Comparison of ENCODE assay signal across 30 cellular contexts in the genomic region with DNA sequence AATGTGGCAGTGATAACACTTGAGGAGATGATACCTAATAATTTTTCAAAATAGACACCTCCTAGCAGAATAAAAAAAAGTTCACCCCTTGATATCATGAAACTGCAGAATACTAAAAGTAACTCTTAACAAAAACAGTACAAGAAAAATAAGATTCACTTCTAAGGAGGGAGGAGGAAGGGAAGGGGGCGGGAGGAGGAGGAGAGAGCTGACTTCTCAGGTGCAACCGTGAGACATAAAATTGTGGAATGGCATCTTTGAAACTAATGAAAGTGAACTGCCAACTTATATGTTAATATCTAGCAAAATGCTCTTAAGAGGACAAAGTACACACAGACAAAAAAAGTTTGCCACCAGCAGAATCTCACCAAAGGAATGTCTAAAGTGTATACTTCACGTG.
"Had no signal": no experiment of that assay in that cellular context is flagged by ENCODE, and none has a peak within 500 bp of the region (broad histone marks: within the 10 kb centered on the region; RNA-seq: fewer than 3 reads in every experiment).

No MANE protein-coding gene starts in this region.

- H3K4me3 ChIP-seq: cardiac muscle cell, Peyer's patch, SJSA1 had no signal

- H3K9me3 ChIP-seq: Peyer's patch, SJSA1, SK-N-SH had no signal

- H3K27me3 Mint-ChIP-seq: activated CD4-positive, alpha-beta T cell treated with anti-CD3 and anti-CD28 coated beads for 36 hours; activated CD4-positive, alpha-beta T cell treated with anti-CD3 and anti-CD28 coated beads, Interleukin-2, amount 10 ng/mL, durations not matched to agents 7 days and 5 days; activated naive CD8-positive, alpha-beta T cell treated with anti-CD3 and anti-CD28 coated beads for 36 hours; activated T-cell treated with anti-CD3 and anti-CD28 coated beads, Interleukin-2, amount 50 U/mL, for 24 hours had no signal

- ATAC-seq: activated CD4-positive, alpha-beta T cell treated with anti-CD3 and anti-CD28 coated beads for 36 hours; activated CD8-positive, alpha-beta T cell treated with anti-CD3 and anti-CD28 coated beads, Interleukin-2, amount 10 ng/mL, durations not matched to agents 7 days and 5 days; PC-3 had no signal

- H3K4me2 ChIP-seq: SK-N-SH had no signal

- H3K4me1 ChIP-seq: Peyer's patch, SJSA1 had no signal

- H3K27me3 ChIP-seq: cardiac muscle cell, Peyer's patch, SJSA1 had no signal

- H3K4me1 Mint-ChIP-seq: activated CD4-positive, alpha-beta T cell treated with anti-CD3 and anti-CD28 coated beads for 36 hours; activated CD4-positive, alpha-beta T cell treated with anti-CD3 and anti-CD28 coated beads, Interleukin-2, amount 10 ng/mL, durations not matched to agents 7 days and 5 days; activated naive CD4-positive, alpha-beta T cell treated with anti-CD3 and anti-CD28 coated beads, Interleukin-2, amount 10 ng/mL, durations not matched to agents 7 days and 5 days; activated naive CD8-positive, alpha-beta T cell treated with anti-CD3 and anti-CD28 coated beads for 36 hours had no signal

- H3K9ac ChIP-seq: SK-N-SH had no signal

- DNase-seq: activated CD4-positive, alpha-beta T cell treated with anti-CD3 and anti-CD28 coated beads for 36 hours; activated CD4-positive, alpha-beta T cell treated with anti-CD3 and anti-CD28 coated beads, Interleukin-2, amount 10 ng/mL, durations not matched to agents 7 days and 5 days; activated CD4-positive, alpha-beta T cell treated with anti-CD3 and anti-CD28 coated beads, Interleukin-2, amount 50 U/mL, for 48 hours; activated CD8-positive, alpha-beta T cell treated with anti-CD3 and anti-CD28 coated beads, Interleukin-2, amount 10 ng/mL, durations not matched to agents 7 days and 5 days; activated naive CD4-positive, alpha-beta T cell treated with anti-CD3 and anti-CD28 coated beads, Interleukin-2, amount 10 ng/mL, durations not matched to agents 7 days and 5 days; activated naive CD8-positive, alpha-beta T cell treated with anti-CD3 and anti-CD28 coated beads for 36 hours; activated T-cell treated with anti-CD3 and anti-CD28 coated beads, Interleukin-2, amount 50 U/mL, for 24 hours; amniotic stem cell; aorta; Kasumi-1; KG1; MM.1S; MV-4-11; NCI-H1092; NCI-H1436 treated with DMSO at 0.1 percent for 48 hours; NCI-H1694 treated with DMSO at 0.1 percent for 48 hours; NCI-H2029; NCI-H345; NCI-H524 treated with DMSO at 0.1 percent for 48 hours; NCI-H748 treated with DMSO at 0.1 percent for 48 hours; NK-92 treated with Interleukin-12 subunit alpha and Interleukin-12 subunit beta, amount 100 ng/mL, for 24 hours; PC-3; Peyer's patch; RPMI8226; SHP77 treated with DMSO at 0.1 percent for 48 hours; SK-N-SH had no signal

- H3K27ac ChIP-seq: Peyer's patch, SJSA1 had no signal

- H3K9me3 Mint-ChIP-seq: activated CD4-positive, alpha-beta T cell treated with anti-CD3 and anti-CD28 coated beads, Interleukin-2, amount 10 ng/mL, durations not matched to agents 7 days and 5 days; activated naive CD4-positive, alpha-beta T cell treated with anti-CD3 and anti-CD28 coated beads, Interleukin-2, amount 10 ng/mL, durations not matched to agents 7 days and 5 days; activated naive CD8-positive, alpha-beta T cell treated with anti-CD3 and anti-CD28 coated beads for 36 hours; activated T-cell treated with anti-CD3 and anti-CD28 coated beads, Interleukin-2, amount 50 U/mL, for 24 hours; T-helper 1 cell treated with Interleukin-12 subunit alpha and Interleukin-12 subunit beta and Interleukin-4 antibody, amounts not matched to agents 30 μg/mL and 1 μg/mL, for 36 hours; T-helper 2 cell treated with Interferon-gamma antibody and Interleukin-4, amounts not matched to agents 5 μg/mL and 100 μg/mL, for 36 hours had no signal

- H3K4me3 Mint-ChIP-seq: activated CD4-positive, alpha-beta T cell treated with anti-CD3 and anti-CD28 coated beads for 36 hours; activated CD4-positive, alpha-beta T cell treated with anti-CD3 and anti-CD28 coated beads, Interleukin-2, amount 10 ng/mL, durations not matched to agents 7 days and 5 days; activated CD8-positive, alpha-beta T cell treated with anti-CD3 and anti-CD28 coated beads, Interleukin-2, amount 10 ng/mL, durations not matched to agents 7 days and 5 days; activated naive CD4-positive, alpha-beta T cell treated with anti-CD3 and anti-CD28 coated beads, Interleukin-2, amount 10 ng/mL, durations not matched to agents 7 days and 5 days; activated naive CD8-positive, alpha-beta T cell treated with anti-CD3 and anti-CD28 coated beads for 36 hours; activated T-cell treated with anti-CD3 and anti-CD28 coated beads, Interleukin-2, amount 50 U/mL, for 24 hours; T-helper 1 cell treated with Interleukin-12 subunit alpha and Interleukin-12 subunit beta and Interleukin-4 antibody, amounts not matched to agents 30 μg/mL and 1 μg/mL, for 36 hours; T-helper 2 cell treated with Interferon-gamma antibody and Interleukin-4, amounts not matched to agents 5 μg/mL and 100 μg/mL, for 36 hours had no signal

- H3K27ac Mint-ChIP-seq: activated CD4-positive, alpha-beta T cell treated with anti-CD3 and anti-CD28 coated beads for 36 hours; activated CD4-positive, alpha-beta T cell treated with anti-CD3 and anti-CD28 coated beads, Interleukin-2, amount 10 ng/mL, durations not matched to agents 7 days and 5 days; activated CD8-positive, alpha-beta T cell treated with anti-CD3 and anti-CD28 coated beads, Interleukin-2, amount 10 ng/mL, durations not matched to agents 7 days and 5 days; activated naive CD8-positive, alpha-beta T cell treated with anti-CD3 and anti-CD28 coated beads for 36 hours; activated T-cell treated with anti-CD3 and anti-CD28 coated beads, Interleukin-2, amount 50 U/mL, for 24 hours; T-helper 1 cell treated with Interleukin-12 subunit alpha and Interleukin-12 subunit beta and Interleukin-4 antibody, amounts not matched to agents 30 μg/mL and 1 μg/mL, for 36 hours; T-helper 2 cell treated with Interferon-gamma antibody and Interleukin-4, amounts not matched to agents 5 μg/mL and 100 μg/mL, for 36 hours had no signal
